9 cellular contexts compared by ENCODE assay signal in the genomic region with DNA sequence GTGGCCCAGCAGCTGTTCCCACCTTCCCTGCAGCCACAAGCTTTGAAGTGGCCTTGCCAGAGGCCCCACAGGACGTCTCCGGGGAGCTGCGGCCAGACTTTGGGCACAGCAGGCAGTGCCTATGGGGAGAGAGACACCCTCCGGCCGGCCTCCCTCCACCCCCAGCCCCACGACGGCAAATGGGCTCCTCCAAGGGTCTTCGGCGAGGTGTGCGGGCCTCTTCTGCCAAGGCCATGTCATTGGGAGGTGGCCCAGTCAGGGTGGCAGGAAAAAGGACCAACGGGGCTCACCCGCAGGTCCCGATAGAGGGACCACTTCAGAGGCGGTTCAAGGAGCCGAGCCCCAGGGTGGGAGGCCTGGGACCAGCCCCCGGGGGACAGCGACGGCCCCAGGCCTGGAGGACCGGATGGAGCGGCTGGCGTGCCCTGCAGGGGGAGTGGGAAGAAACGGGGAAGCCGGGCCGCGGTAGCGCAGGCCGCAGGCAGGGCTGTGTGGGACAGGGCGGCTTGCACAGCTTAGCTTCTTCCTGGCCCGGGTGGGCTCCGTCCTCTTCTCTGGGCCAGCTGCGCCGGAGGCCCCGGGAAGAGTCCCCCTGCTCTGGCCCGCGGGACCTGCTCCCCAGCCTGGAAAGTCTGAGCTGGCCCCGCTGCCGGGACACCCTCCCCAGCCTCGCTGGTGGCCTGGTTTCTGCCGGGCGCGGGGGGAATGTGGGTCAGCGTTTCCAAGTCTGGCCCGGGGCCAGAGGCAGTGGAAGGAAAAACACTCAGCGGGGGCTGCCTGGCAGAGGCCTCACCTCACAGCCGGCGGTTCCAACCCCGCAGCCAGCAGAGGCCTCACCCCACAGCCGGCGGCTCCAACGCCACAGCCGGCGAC. TPM values are rescaled to one million over a fixed set of nuclear protein-coding genes. Genes with fewer than 3 reads are reported as not detected.
DNase-seq lines count a peak whose midpoint lies in the region; ATAC-seq and TF ChIP-seq lines count a peak whose summit lies in the region.
"Had no signal": no experiment of that assay in that cellular context is flagged by ENCODE, and none has a peak within 500 bp of the region (broad histone marks: within the 10 kb centered on the region; RNA-seq: fewer than 3 reads in every experiment).

No MANE protein-coding gene starts in this region.

- TF ChIP-seq EP300 in gastroesophageal sphincter (IDR thresholded peaks at IDR 0.05) = no peak

- H3K4me2 ChIP-seq in BLaER1 = peak overlapping the region; percentile 79

- H3K36me3 ChIP-seq in BLaER1 (no peaks in the 10 kb centered on the region), RWPE2 (ENCODE audit: low read depth) (no peaks in the 10 kb centered on the region), gastroesophageal sphincter (no peaks in the 10 kb centered on the region)

- ATAC-seq in RWPE2 (ENCODE audit: low read depth) (no peak), gastroesophageal sphincter (peak; percentile 62), HG02870 (IDR thresholded peaks at IDR 0.05; ENCODE audit: unreplicated experiment) (no peak), GM19035 (IDR thresholded peaks at IDR 0.05; ENCODE audit: unreplicated experiment) (no peak), HG03432 (IDR thresholded peaks at IDR 0.05; ENCODE audit: unreplicated experiment) (no peak)

- H3K27me3 ChIP-seq in BLaER1 (peaks cover 23% of the 10 kb centered on the region), RWPE2 (ENCODE audit: insufficient read depth, poor library complexity, severe bottlenecking) (no peaks in the 10 kb centered on the region), gastroesophageal sphincter (no peaks in the 10 kb centered on the region)

- H3K4me1 ChIP-seq in BLaER1 (peaks cover 28% of the 10 kb centered on the region), RWPE2 (ENCODE audit: insufficient read depth, poor library complexity, severe bottlenecking) (peaks cover 14% of the 10 kb centered on the region), gastroesophageal sphincter (peaks cover 10 to 52% (median 31%) of the 10 kb centered on the region in 3 donors)

- H3K9ac ChIP-seq in BLaER1 = no peak overlapping the region

- TF ChIP-seq CTCF in RWPE2 (IDR thresholded peaks at IDR 0.05; ENCODE audit: poor library complexity, severe bottlenecking) = no peak
- peak in 2 of 4 experiments; percentile 17 to 31 for TF ChIP-seq CTCF in gastroesophageal sphincter (IDR thresholded peaks at IDR 0.05)

- H3K4me3 ChIP-seq in BLaER1 (peak overlapping the region; percentile 23), RWPE2 (ENCODE audit: severe bottlenecking) (no peak overlapping the region), gastroesophageal sphincter (peak overlapping the region; percentile 4 to 43)

- 60% methylated on average over 1 of the region's 52 CpGs; no CpG with 5 or more reads in 1 of the 2 donors for WGBS in gastroesophageal sphincter (ENCODE audit: low coverage in 1 of 2), 2 donors

- no peak for TF ChIP-seq POLR2A in gastroesophageal sphincter (IDR thresholded peaks at IDR 0.05)

- H4K20me1 ChIP-seq in BLaER1 = peaks cover 26% of the 10 kb centered on the region

- no peak overlapping the region for H3K27ac ChIP-seq in BLaER1
- H3K27ac ChIP-seq in RWPE2 (ENCODE audit: poor library complexity, severe bottlenecking) = no peak overlapping the region
- peak overlapping the region; percentile 9 to 87 (median 80) for H3K27ac ChIP-seq in gastroesophageal sphincter

- intact Hi-C loops in posterior vena cava (cut with DNase I) = no loop called here

- H3K9me3 ChIP-seq in BLaER1 = peaks cover 8% of the 10 kb centered on the region
- no peaks in the 10 kb centered on the region for H3K9me3 ChIP-seq in RWPE2 (ENCODE audit: severe bottlenecking)
- no peaks in the 10 kb centered on the region for H3K9me3 ChIP-seq in gastroesophageal sphincter

- peak; percentile 53 for DNase-seq in RWPE2 (ENCODE audit: low spot score)
- peak; percentile 90 for DNase-seq in posterior vena cava (ENCODE audit: low spot score)
- no peak for DNase-seq in HT-29 (ENCODE audit: low spot score)
- DNase-seq: GDM1 had no signal

RNA-seq across cellular contexts. Expression of a gene that starts 21.9 kb away (rescaled TPM):
- total RNA-seq in gastroesophageal sphincter = 10 to 100 TPM; 16.3 to 72.5 (median 55.0) TPM
- 10 to 100 TPM; 18.1 to 63.3 TPM for total RNA-seq in posterior vena cava
- 1.2 and 2.9 TPM in 2 replicates for total RNA-seq in HT-29 (2014; rRNA removed; shearing (Covaris generic))

RNA-seq across cellular contexts. Expression of a gene that starts 54.7 kb away (rescaled TPM):
- total RNA-seq in gastroesophageal sphincter (100 to 1,000 TPM; 126 to 271 (median 164) TPM), posterior vena cava (100 to 1,000 TPM; 109 to 113 TPM)
- 631 and 665 TPM in 2 replicates for total RNA-seq in HT-29 (2014; rRNA removed; shearing (Covaris generic))

Comparison
In these comparisons a context has a peak if more than half of its experiments do, and no peak if none do; other contexts are left out.
1. H3K27ac ChIP-seq: peak in gastroesophageal sphincter (4 of 4); none in BLaER1 (single experiment) and RWPE2 (single experiment).